ENCODE assay signal across 16 cellular contexts in the genomic region with DNA sequence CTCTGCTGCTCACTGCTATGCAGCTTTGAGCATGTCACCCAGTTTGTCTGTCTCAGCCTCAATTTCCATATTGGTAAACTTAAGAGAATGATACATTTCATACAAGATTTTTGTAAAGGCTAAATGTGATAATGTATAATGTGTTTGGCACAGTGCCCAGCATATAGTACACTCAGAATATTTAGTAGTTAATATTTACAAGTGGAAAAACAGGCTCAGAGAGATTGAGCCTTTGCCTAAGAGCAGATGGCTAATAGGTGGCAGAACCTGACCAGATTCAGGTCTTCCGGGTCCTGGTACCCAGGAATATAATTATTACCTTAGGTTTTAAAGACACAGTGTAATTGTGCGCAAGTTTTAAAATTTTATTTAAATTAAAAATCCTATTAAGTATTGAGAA.
"Had no signal": no experiment of that assay in that cellular context is flagged by ENCODE, and none has a peak within 500 bp of the region (broad histone marks: within the 10 kb centered on the region; RNA-seq: fewer than 3 reads in every experiment).

No MANE protein-coding gene starts in this region.

- H3K4me3 ChIP-seq: adrenal gland, left lung, ovary, thoracic aorta had no signal

- H3K4me3 Mint-ChIP-seq: activated CD4-positive, alpha-beta memory T cell treated with anti-CD3 and anti-CD28 coated beads, Interleukin-2, amount 10 ng/mL, durations not matched to agents 7 days and 5 days; activated naive CD4-positive, alpha-beta T cell treated with anti-CD3 and anti-CD28 coated beads, Interleukin-2, amount 50 U/mL, for 24 hours; effector memory CD8-positive, alpha-beta T cell; stimulated activated effector memory CD8-positive, alpha-beta T cell treated with anti-CD3 and anti-CD28 coated beads, Interleukin-12 subunit alpha, Interleukin-12 subunit beta, amount 100 ng/mL, for 72 hours; WTC11 had no signal

- H3K27me3 Mint-ChIP-seq: activated CD4-positive, alpha-beta memory T cell treated with anti-CD3 and anti-CD28 coated beads, Interleukin-2, amount 10 ng/mL, durations not matched to agents 7 days and 5 days; activated naive CD4-positive, alpha-beta T cell treated with anti-CD3 and anti-CD28 coated beads, Interleukin-2, amount 50 U/mL, for 24 hours; effector memory CD8-positive, alpha-beta T cell; naive B cell had no signal

- DNase-seq: activated CD4-positive, alpha-beta memory T cell treated with anti-CD3 and anti-CD28 coated beads, Interleukin-2, amount 10 ng/mL, durations not matched to agents 7 days and 5 days; activated CD4-positive, alpha-beta T cell treated with anti-CD3 and anti-CD28 coated beads for 4 hours; activated effector memory CD4-positive, alpha-beta T cell treated with anti-CD3 and anti-CD28 coated beads, Interleukin-2, amount 50 U/mL, for 16 hours; activated T-cell treated with anti-CD3 and anti-CD28 coated beads, Interleukin-2, amount 50 U/mL, for 48 hours; adrenal gland; dermis blood vessel endothelial cell; effector memory CD8-positive, alpha-beta T cell; head of caudate nucleus; left lung; naive B cell; ovary had no signal

- H3K4me1 ChIP-seq: adrenal gland, left lung had no signal

- H3K27me3 ChIP-seq: adrenal gland, left lung, ovary had no signal

- H3K27ac ChIP-seq: adrenal gland, epithelial cell of prostate, left lung, ovary, thoracic aorta had no signal

- H3K9me3 Mint-ChIP-seq: activated CD4-positive, alpha-beta memory T cell treated with anti-CD3 and anti-CD28 coated beads, Interleukin-2, amount 10 ng/mL, durations not matched to agents 7 days and 5 days; activated naive CD4-positive, alpha-beta T cell treated with anti-CD3 and anti-CD28 coated beads, Interleukin-2, amount 50 U/mL, for 24 hours; effector memory CD8-positive, alpha-beta T cell; naive B cell; stimulated activated effector memory CD8-positive, alpha-beta T cell treated with anti-CD3 and anti-CD28 coated beads, Interleukin-12 subunit alpha, Interleukin-12 subunit beta, amount 100 ng/mL, for 72 hours; WTC11 had no signal

- H3K36me3 Mint-ChIP-seq: WTC11 had no signal

- H3K9me3 ChIP-seq: adrenal gland, left lung, ovary, thoracic aorta had no signal

- H3K27ac Mint-ChIP-seq: activated CD4-positive, alpha-beta memory T cell treated with anti-CD3 and anti-CD28 coated beads, Interleukin-2, amount 10 ng/mL, durations not matched to agents 7 days and 5 days; activated naive CD4-positive, alpha-beta T cell treated with anti-CD3 and anti-CD28 coated beads, Interleukin-2, amount 50 U/mL, for 24 hours; effector memory CD8-positive, alpha-beta T cell; naive B cell; stimulated activated effector memory CD8-positive, alpha-beta T cell treated with anti-CD3 and anti-CD28 coated beads, Interleukin-12 subunit alpha, Interleukin-12 subunit beta, amount 100 ng/mL, for 72 hours; WTC11 had no signal

- H3K4me1 Mint-ChIP-seq: activated CD4-positive, alpha-beta memory T cell treated with anti-CD3 and anti-CD28 coated beads, Interleukin-2, amount 10 ng/mL, durations not matched to agents 7 days and 5 days; activated naive CD4-positive, alpha-beta T cell treated with anti-CD3 and anti-CD28 coated beads, Interleukin-2, amount 50 U/mL, for 24 hours; stimulated activated effector memory CD8-positive, alpha-beta T cell treated with anti-CD3 and anti-CD28 coated beads, Interleukin-12 subunit alpha, Interleukin-12 subunit beta, amount 100 ng/mL, for 72 hours; WTC11 had no signal

- H3K36me3 ChIP-seq: ovary had no signal

- ATAC-seq: effector memory CD8-positive, alpha-beta T cell; left lung; stimulated activated effector memory CD8-positive, alpha-beta T cell treated with anti-CD3 and anti-CD28 coated beads, Interleukin-12 subunit alpha, Interleukin-12 subunit beta, amount 100 ng/mL, for 72 hours; WTC11 had no signal
